25 cellular contexts compared by ENCODE assay signal in the genomic region with DNA sequence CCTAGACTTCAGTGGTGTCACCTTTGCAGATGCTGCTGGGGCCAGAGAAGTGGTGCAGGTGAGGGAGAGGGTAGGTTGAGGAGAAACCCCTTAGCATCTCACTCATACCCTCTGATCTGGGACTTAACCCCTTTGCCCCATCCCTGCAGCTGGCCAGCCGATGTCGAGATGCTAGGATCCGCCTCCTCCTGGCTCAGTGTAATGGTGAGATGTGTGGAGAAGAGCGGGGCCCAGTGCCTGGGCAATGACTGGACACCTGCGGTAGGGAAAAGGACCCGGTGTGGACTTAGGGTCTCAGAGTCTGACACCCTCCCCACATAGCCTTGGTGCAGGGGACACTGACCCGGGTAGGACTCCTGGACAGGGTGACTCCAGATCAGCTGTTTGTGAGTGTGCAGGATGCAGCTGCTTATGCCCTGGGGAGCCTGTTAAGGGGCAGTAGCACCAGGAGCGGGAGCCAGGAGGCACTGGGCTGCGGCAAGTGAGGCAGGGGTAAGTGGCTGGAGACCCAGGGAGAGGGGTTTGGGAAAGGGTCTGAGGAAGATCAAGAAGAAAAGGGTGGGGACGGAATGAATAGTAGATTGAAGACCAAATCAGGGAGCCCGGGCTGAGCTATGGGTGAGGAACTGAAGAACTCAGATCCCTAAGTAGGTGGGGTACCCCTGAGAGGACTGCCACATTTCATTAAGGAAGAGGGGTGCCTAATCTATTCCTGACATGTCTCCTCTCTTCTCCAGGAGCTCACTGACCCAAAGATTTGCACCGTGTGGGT. TPM values are rescaled to one million over a fixed set of nuclear protein-coding genes. Genes with fewer than 3 reads are reported as not detected.
A peak's percentile ranks its signal among the peaks of the same experiment; 100 is the strongest.
DNase-seq lines count a peak whose midpoint lies in the region; ATAC-seq, FAIRE-seq and TF ChIP-seq lines count a peak whose summit lies in the region.
"Had no signal": no experiment of that assay in that cellular context is flagged by ENCODE, and none has a peak within 500 bp of the region (broad histone marks: within the 10 kb centered on the region; RNA-seq: fewer than 3 reads in every experiment).

No MANE protein-coding gene starts in this region.

- H3K4me1 ChIP-seq in endodermal cell (ENCODE audit: control insufficient read depth, insufficient read depth, low read length), result no peaks in the 10 kb centered on the region
- H3K4me1 ChIP-seq: HAP-1 had no signal

- no peak for FAIRE-seq in D721Med (lab: Jason Lieb, UNC)
- FAIRE-seq: GM18507, HTR-8/SVneo had no signal

- H3K36me3 ChIP-seq in H7 (replicated peaks; ENCODE audit: control insufficient read depth, insufficient read depth, low read length), result no peaks in the 10 kb centered on the region
- no peaks in the 10 kb centered on the region for H3K36me3 ChIP-seq in endodermal cell (ENCODE audit: control insufficient read depth, insufficient read depth, low read length)

- no peak overlapping the region for H3K4me3 ChIP-seq in H7 (ENCODE audit: insufficient read depth, low read depth, low read length)
- H3K4me3 ChIP-seq in endodermal cell (ENCODE audit: low read length), result no peak overlapping the region
- H3K4me3 ChIP-seq: GM23248, HAP-1 had no signal

- H3K27me3 ChIP-seq in H7 (ENCODE audit: control insufficient read depth, insufficient read depth, low read length) (peaks cover 100% of the 10 kb centered on the region), endodermal cell (ENCODE audit: control insufficient read depth, insufficient read depth, low read length, poor library complexity, severe bottlenecking) (peaks cover 99% of the 10 kb centered on the region)

- DNase-seq in Ammon's horn (ENCODE audit: low spot score) (peak; percentile 1), H7 (peak; percentile 12), endodermal cell (peak; percentile 42), mesenteric fat pad (ENCODE audit: low spot score) (peak; percentile 79), D721Med (ENCODE audit: insufficient read length, low spot score) (no peak)
- no peak for DNase-seq in activated CD4-positive, CD25-positive, alpha-beta regulatory T cell (lab: John Stamatoyannopoulos, UW)
- DNase-seq: C1 segment of cervical spinal cord; CD8-positive, alpha-beta T cell; DMS53; GDM1; GM23248; MV-4-11; NCI-H1105 treated with DMSO at 0.1 percent for 48 hours; NCI-H1694; NCI-H2081 treated with DMSO at 0.1 percent for 48 hours; NCI-H2171 treated with DMSO at 0.1 percent for 48 hours; NCI-H446; NCI-H526 treated with DMSO at 0.1 percent for 48 hours; OCI-M1; Right ventricle myocardium superior had no signal

- no peak overlapping the region for H3K27ac ChIP-seq in endodermal cell (ENCODE audit: low read depth, low read length)
- H3K27ac ChIP-seq: GM23248 had no signal

- no peak overlapping the region for H3K27ac Mint-ChIP-seq in endodermal cell
- H3K27ac Mint-ChIP-seq: CD8-positive, alpha-beta T cell had no signal

- 78 to 90% methylated on average over 6 to 12 of the region's 12 CpGs for WGBS in endodermal cell (ENCODE audit: insufficient coverage in 1 of 2, insufficient read length in 1 of 2), 2 experiments

- H3K36me3 Mint-ChIP-seq in endodermal cell (ENCODE audit: low read depth), result no peaks in the 10 kb centered on the region
- H3K36me3 Mint-ChIP-seq: CD8-positive, alpha-beta T cell had no signal

- H3K4me3 Mint-ChIP-seq in endodermal cell, result no peak overlapping the region
- H3K4me3 Mint-ChIP-seq: CD8-positive, alpha-beta T cell had no signal

- H3K27me3 Mint-ChIP-seq in endodermal cell (ENCODE audit: insufficient read depth), result peaks cover 100% of the 10 kb centered on the region

- no peak for ATAC-seq in HG03442 (IDR thresholded peaks at IDR 0.05; ENCODE audit: unreplicated experiment)
- ATAC-seq: CD8-positive, alpha-beta T cell had no signal

- no peak for TF ChIP-seq CTCF in endodermal cell (conservative IDR thresholded peaks at IDR 0.05)
- TF ChIP-seq CTCF in D721Med (IDR thresholded peaks at IDR 0.05; ENCODE audit: insufficient read depth, missing control alignments), result no peak

- H3K9me3 Mint-ChIP-seq in endodermal cell, result no peaks in the 10 kb centered on the region
- H3K9me3 Mint-ChIP-seq: CD8-positive, alpha-beta T cell; IgD-negative memory B cell had no signal

- H3K4me1 Mint-ChIP-seq in endodermal cell, result peaks cover 19% of the 10 kb centered on the region

- H3K9ac ChIP-seq in endodermal cell (ENCODE audit: extremely low read depth, low read length, poor library complexity, severe bottlenecking), result no peak overlapping the region
- H3K9ac ChIP-seq: GM23248 had no signal

- H3K9me3 ChIP-seq in endodermal cell (ENCODE audit: control insufficient read depth, low read length), result no peaks in the 10 kb centered on the region
- H3K9me3 ChIP-seq: HAP-1 had no signal

RNA-seq across cellular contexts. Expression of a gene that starts 7.6 kb away (rescaled TPM):
- total RNA-seq in H7 (2014; rRNA removed; shearing (Covaris generic)), result 0.59 and 0.70 TPM in 2 replicates
- under 1 TPM; 0.49 to 0.66 TPM for total RNA-seq in endodermal cell
- 5.2 TPM for polyA plus RNA-seq in endodermal cell (2013, experiment 1 of 2)
- polyA plus RNA-seq in endodermal cell (2013, experiment 2 of 2), result 5.2 TPM
- 2.7 TPM for total RNA-seq in mesenteric fat pad
- total RNA-seq: CD8-positive, alpha-beta T cell had no signal
- polyA plus RNA-seq: IgD-negative memory B cell had no signal

RNA-seq across cellular contexts. Expression of a gene that starts 14.2 kb away (rescaled TPM):
- 8.7 and 19.8 TPM in 2 replicates for total RNA-seq in H7 (2014; rRNA removed; shearing (Covaris generic))
- total RNA-seq in endodermal cell (10 to 100 TPM; 12.7 to 20.1 TPM), mesenteric fat pad (12.8 TPM)
- polyA plus RNA-seq in endodermal cell (2013, experiment 1 of 2), result 45.1 TPM
- polyA plus RNA-seq in endodermal cell (2013, experiment 2 of 2), result 39.1 TPM
- polyA plus RNA-seq: IgD-negative memory B cell had no signal

RNA-seq across cellular contexts. Expression of a gene that starts 20.8 kb away (rescaled TPM):
- total RNA-seq in H7 (2014; rRNA removed; shearing (Covaris generic)), result 42.9 and 52.9 TPM in 2 replicates
- total RNA-seq in endodermal cell (10 to 100 TPM; 59.6 to 62.6 TPM), mesenteric fat pad (7.2 TPM)
- 103 TPM for polyA plus RNA-seq in endodermal cell (2013, experiment 1 of 2)
- 88.7 TPM for polyA plus RNA-seq in endodermal cell (2013, experiment 2 of 2)

RNA-seq across cellular contexts. Expression of a gene that starts 34.5 kb away (rescaled TPM):
- total RNA-seq in H7 (2014; rRNA removed; shearing (Covaris generic)), result 26.0 and 26.3 TPM in 2 replicates
- total RNA-seq in endodermal cell (10 to 100 TPM; 40.9 to 45.5 TPM), mesenteric fat pad (14.3 TPM)
- 20.1 TPM for polyA plus RNA-seq in endodermal cell (2013, experiment 1 of 2)
- 19.4 TPM for polyA plus RNA-seq in endodermal cell (2013, experiment 2 of 2)

Comparison
In these comparisons a context has a peak if more than half of its experiments do, and no peak if none do; other contexts are left out.
1. DNase-seq: peak in Ammon's horn (single experiment), H7 (single experiment), endodermal cell (single experiment) and mesenteric fat pad (single experiment); none in activated CD4-positive, CD25-positive, alpha-beta regulatory T cell (0 of 4) and D721Med (single experiment).